8 cellular contexts compared by ENCODE assay signal in the genomic region with DNA sequence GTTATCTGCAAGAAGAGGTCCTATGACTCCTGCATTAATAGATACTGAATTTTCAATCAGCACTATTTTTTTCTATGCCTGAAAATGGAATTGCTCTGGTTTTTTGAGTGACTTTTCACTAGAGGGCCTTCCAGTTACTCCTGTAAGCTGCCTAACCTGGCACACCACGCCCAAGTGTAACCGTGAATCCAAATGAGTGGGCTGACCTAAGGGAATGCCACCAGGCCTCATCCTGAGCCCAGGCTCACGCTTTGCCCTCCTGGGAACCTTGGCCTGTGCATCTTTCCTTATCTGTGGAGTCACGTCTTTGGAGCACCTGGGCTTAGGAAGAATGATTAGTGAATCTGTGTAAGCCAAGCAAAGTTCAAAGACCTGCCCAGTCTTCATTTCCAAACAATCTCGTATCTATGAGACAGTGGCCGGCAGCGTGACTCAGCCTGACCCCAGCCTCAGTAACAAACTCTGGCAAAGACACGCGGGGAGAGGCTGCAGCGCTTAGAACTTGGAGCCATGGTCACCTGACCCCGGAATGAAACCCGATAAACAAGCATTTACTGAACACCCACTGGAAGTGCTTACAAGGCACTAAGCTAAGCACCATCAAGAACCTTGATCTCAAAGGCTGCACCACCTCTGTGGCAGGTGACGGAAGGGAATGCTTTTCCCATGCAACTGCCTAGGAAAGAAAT. TPM values are rescaled to one million over a fixed set of nuclear protein-coding genes. Genes with fewer than 3 reads are reported as not detected.
"Had no signal": no experiment of that assay in that cellular context is flagged by ENCODE, and none has a peak within 500 bp of the region (broad histone marks: within the 10 kb centered on the region; RNA-seq: fewer than 3 reads in every experiment).

No MANE protein-coding gene starts in this region.

RNA-seq across cellular contexts. Expression of gene SLC2A7, which starts 32.1 kb away (rescaled TPM):
- total RNA-seq: HT-29, NCI-H460, PC-9, Right ventricle myocardium inferior, RPMI7951, SJCRH30 had no signal
- polyA plus RNA-seq: IgD-negative memory B cell had no signal

RNA-seq across cellular contexts. Expression of gene CA6, which starts 48.5 kb away (rescaled TPM):
- total RNA-seq: HT-29, NCI-H460, PC-9, Peyer's patch, RPMI7951, SJCRH30 had no signal
- polyA plus RNA-seq: IgD-negative memory B cell had no signal
